ENCODE assay signal across 2 cellular contexts in genomic region chr3:195113536-195113935, GRCh38.
A peak's percentile ranks its signal among the peaks of the same experiment; 100 is the strongest.
TF ChIP-seq lines count a peak whose summit lies in the region.

No MANE protein-coding gene starts in this region.

TF ChIP-seq in HEK293, 187 proteins besides CTCF, POLR2A, EP300 and RAD21:
- TF ChIP-seq ZNF747 (tag by site-specific recombination; IDR thresholded peaks at IDR 0.05) (no peak), PRDM1 (tag by site-specific recombination; IDR thresholded peaks at IDR 0.05) (0 out of 2 replicates have a peak, but pooled peaks have one; percentile 6)

TF ChIP-seq in K562, 482 proteins besides CTCF, POLR2A, EP300 and RAD21:
- no peak for TF ChIP-seq FOXA3 (CRISPR knock-in tag; conservative IDR thresholded peaks at IDR 0.05 in 1 of 2, IDR thresholded peaks at IDR 0.05 in 1 of 2)
- no peak for TF ChIP-seq KDM2B (CRISPR knock-in tag; IDR thresholded peaks at IDR 0.05)
- TF ChIP-seq TAF9B (IDR thresholded peaks at IDR 0.05; ENCODE audit: partially characterized antibody): no peak
